19 cellular contexts compared by ENCODE assay signal in the genomic region with DNA sequence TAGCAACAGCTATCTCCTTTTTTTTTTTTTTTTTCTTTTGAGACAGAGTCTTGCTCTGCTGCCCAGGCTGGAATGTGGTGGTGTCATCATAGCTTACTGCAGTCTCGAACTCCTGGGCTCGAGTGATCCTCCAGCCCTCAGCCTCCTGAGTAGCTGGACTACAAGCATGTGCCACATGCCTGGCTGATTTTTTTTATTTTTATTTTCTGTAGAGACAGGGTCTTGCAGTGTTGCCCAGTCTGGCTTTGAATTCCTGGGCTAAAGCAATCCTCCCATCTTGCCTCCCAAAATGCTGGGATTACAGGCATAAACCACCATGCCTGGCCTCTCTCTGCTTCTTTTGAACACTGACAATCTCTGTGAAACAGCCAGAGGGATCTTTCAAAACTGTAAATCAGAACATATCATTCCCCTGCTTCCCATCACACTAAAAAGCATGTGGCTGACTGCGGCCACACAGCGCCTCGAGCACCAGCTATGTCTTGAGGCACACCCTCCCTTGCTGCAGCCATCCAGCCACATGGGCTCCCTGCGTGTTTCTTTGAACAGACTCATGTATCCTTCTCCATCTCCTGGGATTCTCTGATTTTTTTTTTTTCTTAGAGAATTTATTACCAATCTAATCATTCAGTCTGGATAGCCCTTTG.
"Had no signal": no experiment of that assay in that cellular context is flagged by ENCODE, and none has a peak within 500 bp of the region (broad histone marks: within the 10 kb centered on the region; RNA-seq: fewer than 3 reads in every experiment).

No MANE protein-coding gene starts in this region.

- H3K4me1 Mint-ChIP-seq: activated CD4-positive, alpha-beta memory T cell treated with anti-CD3 and anti-CD28 coated beads, Interleukin-2, amount 10 ng/mL, durations not matched to agents 7 days and 5 days; activated CD8-positive, alpha-beta memory T cell treated with anti-CD3 and anti-CD28 coated beads, Interleukin-2, amount 10 ng/mL, durations not matched to agents 7 days and 5 days had no signal

- H3K9me3 Mint-ChIP-seq: activated CD4-positive, alpha-beta memory T cell treated with anti-CD3 and anti-CD28 coated beads, Interleukin-2, amount 10 ng/mL, durations not matched to agents 7 days and 5 days; endodermal cell; naive thymus-derived CD8-positive, alpha-beta T cell had no signal

- H3K9me3 ChIP-seq: body of pancreas, left lung, neutrophil, testis, upper lobe of left lung had no signal

- DNase-seq: activated CD4-positive, alpha-beta memory T cell treated with anti-CD3 and anti-CD28 coated beads, Interleukin-2, amount 10 ng/mL, durations not matched to agents 7 days and 5 days; activated CD4-positive, alpha-beta T cell treated with anti-CD3 and anti-CD28 coated beads for 4 hours; activated CD8-positive, alpha-beta memory T cell treated with anti-CD3 and anti-CD28 coated beads, Interleukin-2, amount 10 ng/mL, durations not matched to agents 7 days and 5 days; activated naive CD4-positive, alpha-beta T cell treated with Interleukin-2 at 50 U/mL for 16 hours; body of pancreas; dorsolateral prefrontal cortex; endodermal cell; foreskin keratinocyte; head of caudate nucleus; left lung; naive thymus-derived CD8-positive, alpha-beta T cell; stimulated activated CD4-positive, alpha-beta T cell treated with anti-CD3 and anti-CD28 coated beads, Interleukin-4, amount 100 ng/mL, for 1 hour; testis had no signal

- H3K4me1 ChIP-seq: testis had no signal

- H2AFZ ChIP-seq: parathyroid adenoma had no signal

- H3K9ac ChIP-seq: parathyroid adenoma had no signal

- H3K27me3 ChIP-seq: body of pancreas, dorsolateral prefrontal cortex, foreskin keratinocyte, left lung, neutrophil, testis, upper lobe of left lung had no signal

- H3K27ac Mint-ChIP-seq: activated CD4-positive, alpha-beta memory T cell treated with anti-CD3 and anti-CD28 coated beads, Interleukin-2, amount 10 ng/mL, durations not matched to agents 7 days and 5 days; activated CD8-positive, alpha-beta memory T cell treated with anti-CD3 and anti-CD28 coated beads, Interleukin-2, amount 10 ng/mL, durations not matched to agents 7 days and 5 days; endodermal cell had no signal

- H3K4me3 ChIP-seq: body of pancreas, dorsolateral prefrontal cortex, left lung, smooth muscle cell, testis, upper lobe of left lung had no signal

- ATAC-seq: activated CD8-positive, alpha-beta memory T cell treated with anti-CD3 and anti-CD28 coated beads, Interleukin-2, amount 10 ng/mL, durations not matched to agents 7 days and 5 days; body of pancreas; foreskin keratinocyte; left lung; naive thymus-derived CD8-positive, alpha-beta T cell; sciatic nerve had no signal

- H3K27me3 Mint-ChIP-seq: activated CD4-positive, alpha-beta memory T cell treated with anti-CD3 and anti-CD28 coated beads, Interleukin-2, amount 10 ng/mL, durations not matched to agents 7 days and 5 days; activated CD8-positive, alpha-beta memory T cell treated with anti-CD3 and anti-CD28 coated beads, Interleukin-2, amount 10 ng/mL, durations not matched to agents 7 days and 5 days; naive thymus-derived CD8-positive, alpha-beta T cell had no signal

- FAIRE-seq: keratinocyte had no signal

- H3K27ac ChIP-seq: body of pancreas, dorsolateral prefrontal cortex, foreskin keratinocyte, left lung, neutrophil, parathyroid adenoma, testis, upper lobe of left lung had no signal

- H3K36me3 ChIP-seq: left lung, neutrophil, upper lobe of left lung had no signal

- H3K4me2 ChIP-seq: smooth muscle cell had no signal

- H3K36me3 Mint-ChIP-seq: activated CD8-positive, alpha-beta memory T cell treated with anti-CD3 and anti-CD28 coated beads, Interleukin-2, amount 10 ng/mL, durations not matched to agents 7 days and 5 days had no signal

- H3K4me3 Mint-ChIP-seq: activated CD4-positive, alpha-beta memory T cell treated with anti-CD3 and anti-CD28 coated beads, Interleukin-2, amount 10 ng/mL, durations not matched to agents 7 days and 5 days; activated CD8-positive, alpha-beta memory T cell treated with anti-CD3 and anti-CD28 coated beads, Interleukin-2, amount 10 ng/mL, durations not matched to agents 7 days and 5 days; endodermal cell; naive thymus-derived CD8-positive, alpha-beta T cell had no signal
